Comparison of ENCODE assay signal across 24 cellular contexts in genomic region chr3:183378951-183379350, GRCh38. TPM values are rescaled to one million over a fixed set of nuclear protein-coding genes. Genes with fewer than 3 reads are reported as not detected.
A peak's percentile ranks its signal among the peaks of the same experiment; 100 is the strongest.
DNase-seq lines count a peak whose midpoint lies in the region; TF ChIP-seq lines count a peak whose summit lies in the region.
"Had no signal": no experiment of that assay in that cellular context is flagged by ENCODE, and none has a peak within 500 bp of the region (broad histone marks: within the 10 kb centered on the region; RNA-seq: fewer than 3 reads in every experiment).

No MANE protein-coding gene starts in this region.

- H3K4me3 ChIP-seq in right atrium auricular region: no peak overlapping the region
- no peak overlapping the region for H3K4me3 ChIP-seq in esophagus squamous epithelium
- H3K4me3 ChIP-seq: BLaER1, GM12878, GM23248, ovary, tibial artery had no signal

- no peaks in the 10 kb centered on the region for H3K9me3 ChIP-seq in right atrium auricular region
- no peaks in the 10 kb centered on the region for H3K9me3 ChIP-seq in esophagus squamous epithelium
- H3K9me3 ChIP-seq: BLaER1, Caco-2, ovary, tibial artery had no signal

- no peak for TF ChIP-seq CTCF in right atrium auricular region (IDR thresholded peaks at IDR 0.05)
- TF ChIP-seq CTCF in esophagus squamous epithelium (IDR thresholded peaks at IDR 0.05): no peak

- H3K27ac ChIP-seq in right atrium auricular region (no peak overlapping the region), esophagus squamous epithelium (peak overlapping the region in 1 of 4 donors; percentile 45)
- H3K27ac ChIP-seq: BLaER1, GM23248, ovary, tibial artery had no signal

- WGBS in esophagus squamous epithelium, 2 donors: 79 to 93% methylated on average over 3 of the region's 3 CpGs

- intact Hi-C loops in esophagus squamous epithelium (cut with DNase I): no loop called here

- peak; percentile 36 for DNase-seq in COR-L47 (lab: John Stamatoyannopoulos, UW)
- DNase-seq in M059J (ENCODE audit: low read depth): peak; percentile 15
- peak; percentile 65 for DNase-seq in NCI-H69 (lab: John Stamatoyannopoulos, UW)
- peak; percentile 21 for DNase-seq in kidney tubule cell (ENCODE audit: low spot score)
- no peak for DNase-seq in right atrium auricular region (ENCODE audit: low spot score)
- no peak for DNase-seq in esophagus squamous epithelium (lab: John Stamatoyannopoulos, UW)
- DNase-seq in NCI-H2171 treated with DMSO at 0.1 percent for 48 hours (lab: John Stamatoyannopoulos, UW): no peak
- DNase-seq: activated T-cell treated with anti-CD3 and anti-CD28 coated beads for 4 hours; aorta; Caco-2; effector CD8-positive, alpha-beta T cell; GM23248; islet precursor cell; Kasumi-1; NCI-H2171; NCI-H526 treated with DMSO at 0.1 percent for 48 hours; nephron progenitor cell; ovary; retina; stimulated activated CD4-positive, alpha-beta T cell treated with anti-CD3 and anti-CD28 coated beads, Interleukin-2, amount 100 ng/mL, for 24 hours; T-helper 17 cell; tibial artery had no signal

- TF ChIP-seq POLR2A in esophagus squamous epithelium (IDR thresholded peaks at IDR 0.05): no peak

- no peaks in the 10 kb centered on the region for H3K4me1 ChIP-seq in right atrium auricular region
- peaks cover 0 to 17% (median 0%) of the 10 kb centered on the region in 3 donors for H3K4me1 ChIP-seq in esophagus squamous epithelium
- H3K4me1 ChIP-seq: tibial artery had no signal

- H3K36me3 ChIP-seq in right atrium auricular region: no peaks in the 10 kb centered on the region
- no peaks in the 10 kb centered on the region for H3K36me3 ChIP-seq in esophagus squamous epithelium
- H3K36me3 ChIP-seq: ovary, tibial artery had no signal

- H3K27me3 ChIP-seq in right atrium auricular region (no peaks in the 10 kb centered on the region), esophagus squamous epithelium (no peaks in the 10 kb centered on the region)
- H3K27me3 ChIP-seq: BLaER1, ovary had no signal

RNA-seq across cellular contexts. Expression of gene MCF2L2, which starts 49.5 kb away (rescaled TPM):
- total RNA-seq in M059J (2014; rRNA removed; shearing (Covaris generic)): 0.15 TPM in 1 of 2 replicates, not detected in the other
- total RNA-seq in right atrium auricular region (under 1 TPM in 1 of 2 donors, not detected in 1; 0.08 TPM), esophagus squamous epithelium (1 to 10 TPM in 3 of 4 donors, under 1 TPM in 1; 0.61 to 2.9 (median 1.3) TPM)
- total RNA-seq: GM23248 had no signal

Comparison
In these comparisons a context has a peak if more than half of its experiments do, and no peak if none do; other contexts are left out.
1. DNase-seq: peak in COR-L47 (single experiment), M059J (single experiment), NCI-H69 (single experiment) and kidney tubule cell (single experiment); none in right atrium auricular region (single experiment), esophagus squamous epithelium (single experiment) and NCI-H2171 treated with DMSO at 0.1 percent for 48 hours (single experiment).